ENCODE assay signal across 1 cellular context in genomic region chrX:119466970-119467369, GRCh38.
TF ChIP-seq lines count a peak whose summit lies in the region.

No MANE protein-coding gene starts in this region.

TF ChIP-seq in HepG2, 621 proteins besides CTCF, POLR2A, EP300 and RAD21 (continued from another document):
- TF ChIP-seq ZHX1 (CRISPR knock-in tag; IDR thresholded peaks at IDR 0.05; ENCODE audit: low read depth) (no peak), ZNF672 (CRISPR knock-in tag; IDR thresholded peaks at IDR 0.05) (no peak), SOX6 (IDR thresholded peaks at IDR 0.05) (no peak), SOX6 (CRISPR knock-in tag; IDR thresholded peaks at IDR 0.05) (no peak)
